19 cellular contexts compared by ENCODE assay signal in genomic region chr1:74323937-74324473, GRCh38.
"Had no signal": no experiment of that assay in that cellular context is flagged by ENCODE, and none has a peak within 500 bp of the region (broad histone marks: within the 10 kb centered on the region; RNA-seq: fewer than 3 reads in every experiment).

No MANE protein-coding gene starts in this region.

- H3K9me3 ChIP-seq: esophagus muscularis mucosa, prostate gland, sigmoid colon, spleen, suprapubic skin had no signal

- H3K4me1 Mint-ChIP-seq: activated CD4-positive, alpha-beta memory T cell treated with anti-CD3 and anti-CD28 coated beads, Interleukin-2, amount 10 ng/mL, durations not matched to agents 7 days and 5 days; mesothelial cell of epicardium; T-helper 17 cell; WTC11 had no signal

- H3K27me3 ChIP-seq: esophagus muscularis mucosa, sigmoid colon, spleen, suprapubic skin had no signal

- H3K36me3 Mint-ChIP-seq: mesothelial cell of epicardium, WTC11 had no signal

- H3K36me3 ChIP-seq: esophagus muscularis mucosa, prostate gland, sigmoid colon, spleen, suprapubic skin had no signal

- ATAC-seq: T-helper 17 cell, WTC11 had no signal

- H3K9me3 Mint-ChIP-seq: activated CD4-positive, alpha-beta memory T cell treated with anti-CD3 and anti-CD28 coated beads, Interleukin-2, amount 10 ng/mL, durations not matched to agents 7 days and 5 days; activated T-cell treated with anti-CD3 and anti-CD28 coated beads, Interleukin-2, amount 50 U/mL, for 24 hours; mesothelial cell of epicardium; stimulated activated naive CD8-positive, alpha-beta T cell treated with anti-CD3 and anti-CD28 coated beads, Interleukin-15, Interleukin-2, amounts not matched to agents 100 ng/mL and 50 ng/mL, for 24 hours; WTC11 had no signal

- H3K4me1 ChIP-seq: prostate gland, sigmoid colon, spleen, suprapubic skin had no signal

- H3K4me3 ChIP-seq: esophagus muscularis mucosa, lung, prostate gland, sigmoid colon, spleen, suprapubic skin had no signal

- H3K4me3 Mint-ChIP-seq: activated CD4-positive, alpha-beta memory T cell treated with anti-CD3 and anti-CD28 coated beads, Interleukin-2, amount 10 ng/mL, durations not matched to agents 7 days and 5 days; activated T-cell treated with anti-CD3 and anti-CD28 coated beads, Interleukin-2, amount 50 U/mL, for 24 hours; mesothelial cell of epicardium; stimulated activated naive CD8-positive, alpha-beta T cell treated with anti-CD3 and anti-CD28 coated beads, Interleukin-15, Interleukin-2, amounts not matched to agents 100 ng/mL and 50 ng/mL, for 24 hours; T-helper 17 cell; WTC11 had no signal

- FAIRE-seq: astrocyte, colon had no signal

- DNase-seq: activated CD4-positive, alpha-beta memory T cell treated with anti-CD3 and anti-CD28 coated beads, Interleukin-2, amount 10 ng/mL, durations not matched to agents 7 days and 5 days; activated CD4-positive, alpha-beta T cell treated with anti-CD3 and anti-CD28 coated beads for 4 hours; activated naive CD4-positive, alpha-beta T cell treated with anti-CD3 and anti-CD28 coated beads, Interleukin-2, amount 50 U/mL, for 16 hours; activated T-cell treated with anti-CD3 and anti-CD28 coated beads, Interleukin-2, amount 50 U/mL, for 24 hours; caudate nucleus; foreskin fibroblast; sigmoid colon; spleen; T-helper 17 cell; trophoblast cell had no signal

- H3K27ac ChIP-seq: esophagus muscularis mucosa, prostate gland, sigmoid colon, spleen, suprapubic skin had no signal

- H3K27ac Mint-ChIP-seq: activated CD4-positive, alpha-beta memory T cell treated with anti-CD3 and anti-CD28 coated beads, Interleukin-2, amount 10 ng/mL, durations not matched to agents 7 days and 5 days; activated T-cell treated with anti-CD3 and anti-CD28 coated beads, Interleukin-2, amount 50 U/mL, for 24 hours; mesothelial cell of epicardium; stimulated activated naive CD8-positive, alpha-beta T cell treated with anti-CD3 and anti-CD28 coated beads, Interleukin-15, Interleukin-2, amounts not matched to agents 100 ng/mL and 50 ng/mL, for 24 hours; T-helper 17 cell; WTC11 had no signal

- H3K27me3 Mint-ChIP-seq: activated CD4-positive, alpha-beta memory T cell treated with anti-CD3 and anti-CD28 coated beads, Interleukin-2, amount 10 ng/mL, durations not matched to agents 7 days and 5 days; activated T-cell treated with anti-CD3 and anti-CD28 coated beads, Interleukin-2, amount 50 U/mL, for 24 hours; stimulated activated naive CD8-positive, alpha-beta T cell treated with anti-CD3 and anti-CD28 coated beads, Interleukin-15, Interleukin-2, amounts not matched to agents 100 ng/mL and 50 ng/mL, for 24 hours had no signal
